Comparison of ENCODE assay signal across 1 cellular context in the genomic region with DNA sequence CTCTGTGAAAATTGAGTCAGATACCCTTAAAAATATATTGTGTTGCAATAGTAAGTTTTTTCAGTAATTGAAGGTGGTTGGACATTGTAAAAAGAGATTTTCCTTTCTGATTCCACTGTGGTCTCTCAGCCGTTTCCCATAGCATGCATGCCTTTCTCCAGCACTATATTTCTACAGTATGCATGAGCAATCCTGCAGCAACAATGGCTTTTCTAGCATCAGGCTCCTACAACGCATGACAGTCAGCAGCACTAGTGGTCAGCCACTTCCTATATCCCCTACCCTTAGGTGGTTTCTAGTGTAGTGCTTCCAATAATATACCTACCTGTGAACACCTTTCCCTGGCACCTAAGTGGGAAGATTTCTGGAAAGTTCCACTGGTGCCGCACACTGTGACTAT.
TF ChIP-seq lines count a peak whose summit lies in the region.

No MANE protein-coding gene starts in this region.

TF ChIP-seq in HepG2, 621 proteins besides CTCF, POLR2A, EP300 and RAD21:
- TF ChIP-seq SIN3A (IDR thresholded peaks at IDR 0.05; ENCODE audit: borderline replicate concordance, low read depth, low read length): no peak
- no peak for TF ChIP-seq RARG (CRISPR knock-in tag; IDR thresholded peaks at IDR 0.05; ENCODE audit: low read depth)
- TF ChIP-seq ZBTB7A (CRISPR knock-in tag; IDR thresholded peaks at IDR 0.05): no peak
- no peak for TF ChIP-seq PHF8 (CRISPR knock-in tag; IDR thresholded peaks at IDR 0.05)
- TF ChIP-seq XBP1 (CRISPR knock-in tag; IDR thresholded peaks at IDR 0.05): no peak
- TF ChIP-seq NFE2L2 (IDR thresholded peaks at IDR 0.05; ENCODE audit: low read length): no peak
- TF ChIP-seq, protein P1, sequence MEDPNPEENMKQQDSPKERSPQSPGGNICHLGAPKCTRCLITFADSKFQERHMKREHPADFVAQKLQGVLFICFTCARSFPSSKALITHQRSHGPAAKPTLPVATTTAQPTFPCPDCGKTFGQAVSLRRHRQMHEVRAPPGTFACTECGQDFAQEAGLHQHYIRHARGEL (CRISPR knock-in tag; IDR thresholded peaks at IDR 0.05): no peak
- no peak for TF ChIP-seq SOX13 (IDR thresholded peaks at IDR 0.05)
- TF ChIP-seq SOX13 (CRISPR knock-in tag; conservative IDR thresholded peaks at IDR 0.05 in 1 of 2, IDR thresholded peaks at IDR 0.05 in 1 of 2): no peak
- TF ChIP-seq ELK4 (CRISPR knock-in tag; IDR thresholded peaks at IDR 0.05; ENCODE audit: borderline replicate concordance): no peak
- TF ChIP-seq FOXP4 (CRISPR knock-in tag; IDR thresholded peaks at IDR 0.05): no peak
- no peak for TF ChIP-seq ZNF703 (CRISPR knock-in tag; IDR thresholded peaks at IDR 0.05; ENCODE audit: borderline replicate concordance)
- TF ChIP-seq, protein P2, sequence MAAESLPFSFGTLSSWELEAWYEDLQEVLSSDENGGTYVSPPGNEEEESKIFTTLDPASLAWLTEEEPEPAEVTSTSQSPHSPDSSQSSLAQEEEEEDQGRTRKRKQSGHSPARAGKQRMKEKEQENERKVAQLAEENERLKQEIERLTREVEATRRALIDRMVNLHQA (CRISPR knock-in tag; IDR thresholded peaks at IDR 0.05): no peak
- no peak for TF ChIP-seq CHCHD3 (CRISPR knock-in tag; IDR thresholded peaks at IDR 0.05)
- no peak for TF ChIP-seq FOXK1 (CRISPR knock-in tag; IDR thresholded peaks at IDR 0.05; ENCODE audit: borderline replicate concordance, low read depth)
- TF ChIP-seq SRF (IDR thresholded peaks at IDR 0.05; ENCODE audit: low read depth, low read length): no peak
- TF ChIP-seq YY1 (IDR thresholded peaks at IDR 0.05; ENCODE audit: insufficient read depth, insufficient replicate concordance, low read depth, low read length): no peak
- TF ChIP-seq KDM3A (CRISPR knock-in tag; IDR thresholded peaks at IDR 0.05; ENCODE audit: low read depth): no peak
- TF ChIP-seq ARHGAP35 (CRISPR knock-in tag; IDR thresholded peaks at IDR 0.05; ENCODE audit: borderline replicate concordance): no peak
